ENCODE assay signal across 33 cellular contexts in the genomic region with DNA sequence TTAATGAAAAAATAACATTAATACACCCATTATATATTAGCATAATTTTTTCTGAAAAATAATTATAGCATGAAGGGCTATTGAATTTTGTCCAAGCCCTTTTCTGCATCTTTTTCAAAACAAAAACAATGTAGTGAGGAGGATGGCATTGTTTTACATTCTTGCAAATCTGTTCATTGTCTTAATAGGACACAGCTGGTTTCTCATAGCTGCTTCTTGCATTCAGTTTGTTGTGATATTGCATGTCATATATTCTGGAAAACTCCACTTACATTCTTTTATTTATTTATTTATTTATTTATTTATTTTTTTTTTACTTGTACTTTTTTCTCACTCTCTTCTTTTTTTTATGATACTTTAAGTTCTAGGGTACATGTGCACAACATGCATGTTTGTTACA.
"Had no signal": no experiment of that assay in that cellular context is flagged by ENCODE, and none has a peak within 500 bp of the region (broad histone marks: within the 10 kb centered on the region; RNA-seq: fewer than 3 reads in every experiment).

No MANE protein-coding gene starts in this region.

- H3K36me3 Mint-ChIP-seq: activated naive CD4-positive, alpha-beta T cell treated with anti-CD3 and anti-CD28 coated beads, Interleukin-2, amount 50 U/mL, for 24 hours; activated naive CD8-positive, alpha-beta T cell treated with anti-CD3 and anti-CD28 coated beads for 36 hours; brain had no signal

- H3K4me3 Mint-ChIP-seq: activated B cell treated with CpG ODN at 0.5 μM for 24 hours; activated CD8-positive, alpha-beta T cell treated with anti-CD3 and anti-CD28 coated beads for 36 hours; activated naive CD4-positive, alpha-beta T cell treated with anti-CD3 and anti-CD28 coated beads for 36 hours; activated naive CD4-positive, alpha-beta T cell treated with anti-CD3 and anti-CD28 coated beads, Interleukin-2, amount 50 U/mL, for 24 hours; activated naive CD8-positive, alpha-beta T cell treated with anti-CD3 and anti-CD28 coated beads for 36 hours; activated naive CD8-positive, alpha-beta T cell treated with anti-CD3 and anti-CD28 coated beads, Interleukin-2, amount 50 U/mL, for 24 hours; activated T-helper 1 cell treated with anti-CD3 and anti-CD28 coated beads, Interleukin-12 subunit alpha, Interleukin-12 subunit beta, Interleukin-2, Interleukin-4 antibody, amounts not matched to agents 30 ng/mL and 10 ng/mL and 1 ng/mL, durations not matched to agents 14 hours and 24 hours and 36 hours; brain; central memory CD8-positive, alpha-beta T cell; dendritic cell treated with granulocyte-macrophage colony-stimulating factor and Interleukin-4, amounts not matched to agents 40 ng/mL and 50 ng/mL, for 4 days; endodermal cell; T-helper 17 cell; T-helper 2 cell treated with Interferon-gamma antibody and Interleukin-4, amounts not matched to agents 5 μg/mL and 100 μg/mL, for 36 hours had no signal

- H3K27ac Mint-ChIP-seq: activated B cell treated with CpG ODN at 0.5 μM for 24 hours; activated CD8-positive, alpha-beta T cell treated with anti-CD3 and anti-CD28 coated beads for 36 hours; activated naive CD4-positive, alpha-beta T cell treated with anti-CD3 and anti-CD28 coated beads for 36 hours; activated naive CD4-positive, alpha-beta T cell treated with anti-CD3 and anti-CD28 coated beads, Interleukin-2, amount 50 U/mL, for 24 hours; activated naive CD8-positive, alpha-beta T cell treated with anti-CD3 and anti-CD28 coated beads for 36 hours; activated naive CD8-positive, alpha-beta T cell treated with anti-CD3 and anti-CD28 coated beads, Interleukin-2, amount 50 U/mL, for 24 hours; activated T-helper 1 cell treated with anti-CD3 and anti-CD28 coated beads, Interleukin-12 subunit alpha, Interleukin-12 subunit beta, Interleukin-2, Interleukin-4 antibody, amounts not matched to agents 30 ng/mL and 10 ng/mL and 1 ng/mL, durations not matched to agents 14 hours and 24 hours and 36 hours; activated T-helper 2 cell treated with anti-CD3 and anti-CD28 coated beads, Interferon-gamma antibody, Interleukin-2, Interleukin-4, amounts not matched to agents 10 μg/mL and 5 μg/mL and 100 μg/mL, durations not matched to agents 14 hours and 24 hours and 36 hours; brain; dendritic cell treated with granulocyte-macrophage colony-stimulating factor and Interleukin-4, amounts not matched to agents 40 ng/mL and 50 ng/mL, for 4 days; endodermal cell; T-helper 17 cell; T-helper 2 cell treated with Interferon-gamma antibody and Interleukin-4, amounts not matched to agents 5 μg/mL and 100 μg/mL, for 36 hours had no signal

- H3K27ac ChIP-seq: ascending aorta, coronary artery, dorsolateral prefrontal cortex, epithelial cell of prostate, esophagus squamous epithelium, WERI-Rb-1 had no signal

- DNase-seq: activated B cell treated with CpG ODN at 0.5 μM for 24 hours; activated CD4-positive, alpha-beta T cell treated with anti-CD3 and anti-CD28 coated beads for 48 hours; activated CD4-positive, alpha-beta T cell treated with anti-CD3 and anti-CD28 coated beads, Interleukin-2, amount 50 U/mL, for 1 hour; activated CD4-positive, alpha-beta T cell treated with anti-CD3 and anti-CD28 coated beads, Interleukin-2, amount 50 U/mL, for 48 hours; activated CD8-positive, alpha-beta memory T cell treated with anti-CD3 and anti-CD28 coated beads for 24 hours; activated CD8-positive, alpha-beta T cell treated with anti-CD3 and anti-CD28 coated beads for 36 hours; activated effector memory CD4-positive, alpha-beta T cell treated with anti-CD3 and anti-CD28 coated beads, Interleukin-2, amount 50 U/mL, for 16 hours; activated naive CD4-positive, alpha-beta T cell treated with anti-CD3 and anti-CD28 coated beads for 36 hours; activated naive CD8-positive, alpha-beta T cell treated with anti-CD3 and anti-CD28 coated beads for 36 hours; activated naive CD8-positive, alpha-beta T cell treated with anti-CD3 and anti-CD28 coated beads, Interleukin-2, amount 50 U/mL, for 24 hours; activated T-cell treated with anti-CD3 and anti-CD28 coated beads, Interleukin-2, amount 50 U/mL, for 1 hour; activated T-cell treated with anti-CD3 and anti-CD28 coated beads, Interleukin-2, amount 50 U/mL, for 48 hours; dorsolateral prefrontal cortex; effector memory CD4-positive, alpha-beta T cell; endodermal cell; esophagus squamous epithelium; head of caudate nucleus; T-helper 1 cell; T-helper 17 cell; T1000; WERI-Rb-1 had no signal

- H3K27me3 ChIP-seq: ascending aorta, dorsolateral prefrontal cortex, esophagus squamous epithelium had no signal

- H3K27me3 Mint-ChIP-seq: activated naive CD4-positive, alpha-beta T cell treated with anti-CD3 and anti-CD28 coated beads, Interleukin-2, amount 50 U/mL, for 24 hours; activated naive CD8-positive, alpha-beta T cell treated with anti-CD3 and anti-CD28 coated beads for 36 hours; brain; dendritic cell treated with granulocyte-macrophage colony-stimulating factor and Interleukin-4, amounts not matched to agents 40 ng/mL and 50 ng/mL, for 4 days; T-helper 17 cell had no signal

- H3K4me3 ChIP-seq: ascending aorta, coronary artery, dorsolateral prefrontal cortex, esophagus squamous epithelium had no signal

- H3K9me3 ChIP-seq: ascending aorta, esophagus squamous epithelium had no signal

- FAIRE-seq: bronchial epithelial cell, frontal cortex had no signal

- H3K4me1 Mint-ChIP-seq: central memory CD8-positive, alpha-beta T cell; endodermal cell; T-helper 17 cell had no signal

- H3K9me3 Mint-ChIP-seq: activated B cell treated with CpG ODN at 0.5 μM for 24 hours; activated CD8-positive, alpha-beta T cell treated with anti-CD3 and anti-CD28 coated beads for 36 hours; activated naive CD4-positive, alpha-beta T cell treated with anti-CD3 and anti-CD28 coated beads for 36 hours; activated naive CD4-positive, alpha-beta T cell treated with anti-CD3 and anti-CD28 coated beads, Interleukin-2, amount 50 U/mL, for 24 hours; activated naive CD8-positive, alpha-beta T cell treated with anti-CD3 and anti-CD28 coated beads for 36 hours; activated naive CD8-positive, alpha-beta T cell treated with anti-CD3 and anti-CD28 coated beads, Interleukin-2, amount 50 U/mL, for 24 hours; activated T-helper 2 cell treated with anti-CD3 and anti-CD28 coated beads, Interferon-gamma antibody, Interleukin-2, Interleukin-4, amounts not matched to agents 10 μg/mL and 5 μg/mL and 100 μg/mL, durations not matched to agents 14 hours and 24 hours and 36 hours; central memory CD8-positive, alpha-beta T cell; dendritic cell treated with granulocyte-macrophage colony-stimulating factor and Interleukin-4, amounts not matched to agents 40 ng/mL and 50 ng/mL, for 4 days; endodermal cell; T-helper 2 cell treated with Interferon-gamma antibody and Interleukin-4, amounts not matched to agents 5 μg/mL and 100 μg/mL, for 36 hours had no signal

- H3K36me3 ChIP-seq: ascending aorta, esophagus squamous epithelium, WERI-Rb-1 had no signal
